Comparison of ENCODE assay signal across 1 cellular context in the genomic region with DNA sequence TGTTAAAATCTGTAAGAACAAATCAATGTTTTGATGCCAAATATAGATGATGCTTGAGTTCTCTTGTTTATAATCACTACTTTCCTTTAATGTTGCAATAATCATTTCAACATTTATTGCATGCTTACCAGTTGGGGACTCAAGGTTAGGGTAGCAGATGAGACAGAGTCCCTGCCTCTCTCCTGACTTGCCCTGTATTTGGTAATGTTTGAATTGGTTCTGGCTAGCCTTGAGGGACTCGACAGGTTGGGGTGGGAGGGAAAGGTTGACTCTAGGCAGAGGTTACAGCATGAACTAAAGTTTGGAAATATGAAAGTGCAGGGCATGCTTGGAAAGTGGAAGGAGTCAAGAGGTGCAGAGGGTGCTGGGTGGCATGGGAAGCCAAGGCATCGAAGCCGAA.
TF ChIP-seq lines count a peak whose summit lies in the region.

No MANE protein-coding gene starts in this region.

TF ChIP-seq in HepG2, 621 proteins besides CTCF, POLR2A, EP300 and RAD21 (continued from another document and continues in another):
- TF ChIP-seq RORA (CRISPR knock-in tag; IDR thresholded peaks at IDR 0.05) (no peak), ZNF12 (CRISPR knock-in tag; IDR thresholded peaks at IDR 0.05) (no peak), CEBPG (CRISPR knock-in tag; IDR thresholded peaks at IDR 0.05) (peak; percentile 47; the same call in 1 of the 2 replicates), NR2F6 (IDR thresholded peaks at IDR 0.05) (no peak), NR2F6 (CRISPR knock-in tag; IDR thresholded peaks at IDR 0.05) (no peak), RXRA (CRISPR knock-in tag; IDR thresholded peaks at IDR 0.05) (no peak), ZMYM2 (CRISPR knock-in tag; IDR thresholded peaks at IDR 0.05) (no peak), PCBP2 (optimal IDR thresholded peaks at IDR 0.05; ENCODE audit: low read depth, low read length, poor library complexity, severe bottlenecking) (no peak), ZBTB42 (CRISPR knock-in tag; IDR thresholded peaks at IDR 0.05) (no peak), ELF4 (CRISPR knock-in tag; IDR thresholded peaks at IDR 0.05; ENCODE audit: borderline replicate concordance) (no peak), TGIF2 (CRISPR knock-in tag; IDR thresholded peaks at IDR 0.05) (no peak), SALL1 (CRISPR knock-in tag; IDR thresholded peaks at IDR 0.05) (peak; percentile 38), ESRRA (CRISPR knock-in tag; IDR thresholded peaks at IDR 0.05; ENCODE audit: low read depth) (no peak), ZNF484 (CRISPR knock-in tag; IDR thresholded peaks at IDR 0.05; ENCODE audit: borderline replicate concordance, low read depth) (no peak), ZNF747 (CRISPR knock-in tag; IDR thresholded peaks at IDR 0.05; ENCODE audit: borderline replicate concordance) (no peak), HNF4A (CRISPR knock-in tag; IDR thresholded peaks at IDR 0.05) (peak; percentile 54), ZNF136 (CRISPR knock-in tag; IDR thresholded peaks at IDR 0.05; ENCODE audit: low read depth) (no peak), RARA (CRISPR knock-in tag; IDR thresholded peaks at IDR 0.05) (0 out of 2 replicates have a peak, but pooled peaks have one; percentile 7), CEBPB (IDR thresholded peaks at IDR 0.05; ENCODE audit: borderline replicate concordance, low read depth, low read length) (peak; percentile 86), ZNF317 (CRISPR knock-in tag; IDR thresholded peaks at IDR 0.05) (no peak), ZNF782 (CRISPR knock-in tag; IDR thresholded peaks at IDR 0.05; ENCODE audit: borderline replicate concordance) (no peak), AKAP8 (CRISPR knock-in tag; IDR thresholded peaks at IDR 0.05) (no peak), FOXM1 (CRISPR knock-in tag; IDR thresholded peaks at IDR 0.05) (no peak), ISL2 (CRISPR knock-in tag; IDR thresholded peaks at IDR 0.05) (no peak), KLF16 (CRISPR knock-in tag; IDR thresholded peaks at IDR 0.05) (0 out of 4 replicates have a peak, but pooled peaks of 1 of the 2 experiments have one; percentile 32), TARDBP (CRISPR knock-in tag; IDR thresholded peaks at IDR 0.05) (no peak), SCMH1 (CRISPR knock-in tag; IDR thresholded peaks at IDR 0.05; ENCODE audit: borderline replicate concordance) (no peak), ARNT (IDR thresholded peaks at IDR 0.05) (no peak), THAP11 (CRISPR knock-in tag; IDR thresholded peaks at IDR 0.05) (0 out of 2 replicates have a peak, but pooled peaks have one; percentile 12), FOSL2 (CRISPR knock-in tag; IDR thresholded peaks at IDR 0.05) (0 out of 2 replicates have a peak, but pooled peaks have one; percentile 10), SNAI1 (CRISPR knock-in tag; IDR thresholded peaks at IDR 0.05; ENCODE audit: borderline replicate concordance) (no peak), RFXAP (CRISPR knock-in tag; IDR thresholded peaks at IDR 0.05; ENCODE audit: borderline replicate concordance) (no peak), SIX1 (CRISPR knock-in tag; IDR thresholded peaks at IDR 0.05; ENCODE audit: borderline replicate concordance) (no peak), FOXC1 (CRISPR knock-in tag; IDR thresholded peaks at IDR 0.05; ENCODE audit: borderline replicate concordance) (no peak), KAT8 (CRISPR knock-in tag; IDR thresholded peaks at IDR 0.05) (no peak), HOXA3 (CRISPR knock-in tag; IDR thresholded peaks at IDR 0.05) (no peak), ZFP62 (CRISPR knock-in tag; IDR thresholded peaks at IDR 0.05) (no peak), U2AF2 (IDR thresholded peaks at IDR 0.05; ENCODE audit: low read depth, low read length) (no peak), ARNTL (CRISPR knock-in tag; IDR thresholded peaks at IDR 0.05) (no peak)
- TF ChIP-seq, protein P1, sequence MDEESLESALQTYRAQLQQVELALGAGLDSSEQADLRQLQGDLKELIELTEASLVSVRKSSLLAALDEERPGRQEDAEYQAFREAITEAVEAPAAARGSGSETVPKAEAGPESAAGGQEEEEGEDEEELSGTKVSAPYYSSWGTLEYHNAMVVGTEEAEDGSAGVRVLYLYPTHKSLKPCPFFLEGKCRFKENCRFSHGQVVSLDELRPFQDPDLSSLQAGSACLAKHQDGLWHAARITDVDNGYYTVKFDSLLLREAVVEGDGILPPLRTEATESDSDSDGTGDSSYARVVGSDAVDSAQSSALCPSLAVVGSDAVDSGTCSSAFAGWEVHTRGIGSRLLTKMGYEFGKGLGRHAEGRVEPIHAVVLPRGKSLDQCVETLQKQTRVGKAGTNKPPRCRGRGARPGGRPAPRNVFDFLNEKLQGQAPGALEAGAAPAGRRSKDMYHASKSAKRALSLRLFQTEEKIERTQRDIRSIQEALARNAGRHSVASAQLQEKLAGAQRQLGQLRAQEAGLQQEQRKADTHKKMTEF (CRISPR knock-in tag; IDR thresholded peaks at IDR 0.05) = no peak
- TF ChIP-seq, protein P2, sequence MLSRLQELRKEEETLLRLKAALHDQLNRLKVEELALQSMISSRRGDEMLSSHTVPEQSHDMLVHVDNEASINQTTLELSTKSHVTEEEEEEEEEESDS (CRISPR knock-in tag; IDR thresholded peaks at IDR 0.05; ENCODE audit: borderline replicate concordance) = no peak
- TF ChIP-seq, protein P3, sequence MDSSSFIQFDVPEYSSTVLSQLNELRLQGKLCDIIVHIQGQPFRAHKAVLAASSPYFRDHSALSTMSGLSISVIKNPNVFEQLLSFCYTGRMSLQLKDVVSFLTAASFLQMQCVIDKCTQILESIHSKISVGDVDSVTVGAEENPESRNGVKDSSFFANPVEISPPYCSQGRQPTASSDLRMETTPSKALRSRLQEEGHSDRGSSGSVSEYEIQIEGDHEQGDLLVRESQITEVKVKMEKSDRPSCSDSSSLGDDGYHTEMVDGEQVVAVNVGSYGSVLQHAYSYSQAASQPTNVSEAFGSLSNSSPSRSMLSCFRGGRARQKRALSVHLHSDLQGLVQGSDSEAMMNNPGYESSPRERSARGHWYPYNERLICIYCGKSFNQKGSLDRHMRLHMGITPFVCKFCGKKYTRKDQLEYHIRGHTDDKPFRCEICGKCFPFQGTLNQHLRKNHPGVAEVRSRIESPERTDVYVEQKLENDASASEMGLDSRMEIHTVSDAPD (CRISPR knock-in tag; IDR thresholded peaks at IDR 0.05) = peak; percentile 51; the same call in 1 of the 2 replicates
- TF ChIP-seq, protein P4, sequence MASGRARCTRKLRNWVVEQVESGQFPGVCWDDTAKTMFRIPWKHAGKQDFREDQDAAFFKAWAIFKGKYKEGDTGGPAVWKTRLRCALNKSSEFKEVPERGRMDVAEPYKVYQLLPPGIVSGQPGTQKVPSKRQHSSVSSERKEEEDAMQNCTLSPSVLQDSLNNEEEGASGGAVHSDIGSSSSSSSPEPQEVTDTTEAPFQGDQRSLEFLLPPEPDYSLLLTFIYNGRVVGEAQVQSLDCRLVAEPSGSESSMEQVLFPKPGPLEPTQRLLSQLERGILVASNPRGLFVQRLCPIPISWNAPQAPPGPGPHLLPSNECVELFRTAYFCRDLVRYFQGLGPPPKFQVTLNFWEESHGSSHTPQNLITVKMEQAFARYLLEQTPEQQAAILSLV (CRISPR knock-in tag; IDR thresholded peaks at IDR 0.05; ENCODE audit: borderline replicate concordance) = no peak
- TF ChIP-seq, protein P5, sequence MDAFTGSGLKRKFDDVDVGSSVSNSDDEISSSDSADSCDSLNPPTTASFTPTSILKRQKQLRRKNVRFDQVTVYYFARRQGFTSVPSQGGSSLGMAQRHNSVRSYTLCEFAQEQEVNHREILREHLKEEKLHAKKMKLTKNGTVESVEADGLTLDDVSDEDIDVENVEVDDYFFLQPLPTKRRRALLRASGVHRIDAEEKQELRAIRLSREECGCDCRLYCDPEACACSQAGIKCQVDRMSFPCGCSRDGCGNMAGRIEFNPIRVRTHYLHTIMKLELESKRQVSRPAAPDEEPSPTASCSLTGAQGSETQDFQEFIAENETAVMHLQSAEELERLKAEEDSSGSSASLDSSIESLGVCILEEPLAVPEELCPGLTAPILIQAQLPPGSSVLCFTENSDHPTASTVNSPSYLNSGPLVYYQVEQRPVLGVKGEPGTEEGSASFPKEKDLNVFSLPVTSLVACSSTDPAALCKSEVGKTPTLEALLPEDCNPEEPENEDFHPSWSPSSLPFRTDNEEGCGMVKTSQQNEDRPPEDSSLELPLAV (CRISPR knock-in tag; conservative IDR thresholded peaks at IDR 0.05; ENCODE audit: low read depth) = no peak
- TF ChIP-seq, protein P6, sequence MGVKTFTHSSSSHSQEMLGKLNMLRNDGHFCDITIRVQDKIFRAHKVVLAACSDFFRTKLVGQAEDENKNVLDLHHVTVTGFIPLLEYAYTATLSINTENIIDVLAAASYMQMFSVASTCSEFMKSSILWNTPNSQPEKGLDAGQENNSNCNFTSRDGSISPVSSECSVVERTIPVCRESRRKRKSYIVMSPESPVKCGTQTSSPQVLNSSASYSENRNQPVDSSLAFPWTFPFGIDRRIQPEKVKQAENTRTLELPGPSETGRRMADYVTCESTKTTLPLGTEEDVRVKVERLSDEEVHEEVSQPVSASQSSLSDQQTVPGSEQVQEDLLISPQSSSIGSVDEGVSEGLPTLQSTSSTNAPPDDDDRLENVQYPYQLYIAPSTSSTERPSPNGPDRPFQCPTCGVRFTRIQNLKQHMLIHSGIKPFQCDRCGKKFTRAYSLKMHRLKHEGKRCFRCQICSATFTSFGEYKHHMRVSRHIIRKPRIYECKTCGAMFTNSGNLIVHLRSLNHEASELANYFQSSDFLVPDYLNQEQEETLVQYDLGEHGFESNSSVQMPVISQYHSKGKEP (CRISPR knock-in tag; IDR thresholded peaks at IDR 0.05) = no peak
- TF ChIP-seq, protein P7, sequence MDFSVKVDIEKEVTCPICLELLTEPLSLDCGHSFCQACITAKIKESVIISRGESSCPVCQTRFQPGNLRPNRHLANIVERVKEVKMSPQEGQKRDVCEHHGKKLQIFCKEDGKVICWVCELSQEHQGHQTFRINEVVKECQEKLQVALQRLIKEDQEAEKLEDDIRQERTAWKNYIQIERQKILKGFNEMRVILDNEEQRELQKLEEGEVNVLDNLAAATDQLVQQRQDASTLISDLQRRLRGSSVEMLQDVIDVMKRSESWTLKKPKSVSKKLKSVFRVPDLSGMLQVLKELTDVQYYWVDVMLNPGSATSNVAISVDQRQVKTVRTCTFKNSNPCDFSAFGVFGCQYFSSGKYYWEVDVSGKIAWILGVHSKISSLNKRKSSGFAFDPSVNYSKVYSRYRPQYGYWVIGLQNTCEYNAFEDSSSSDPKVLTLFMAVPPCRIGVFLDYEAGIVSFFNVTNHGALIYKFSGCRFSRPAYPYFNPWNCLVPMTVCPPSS (IDR thresholded peaks at IDR 0.05) = no peak
- TF ChIP-seq, protein P8, sequence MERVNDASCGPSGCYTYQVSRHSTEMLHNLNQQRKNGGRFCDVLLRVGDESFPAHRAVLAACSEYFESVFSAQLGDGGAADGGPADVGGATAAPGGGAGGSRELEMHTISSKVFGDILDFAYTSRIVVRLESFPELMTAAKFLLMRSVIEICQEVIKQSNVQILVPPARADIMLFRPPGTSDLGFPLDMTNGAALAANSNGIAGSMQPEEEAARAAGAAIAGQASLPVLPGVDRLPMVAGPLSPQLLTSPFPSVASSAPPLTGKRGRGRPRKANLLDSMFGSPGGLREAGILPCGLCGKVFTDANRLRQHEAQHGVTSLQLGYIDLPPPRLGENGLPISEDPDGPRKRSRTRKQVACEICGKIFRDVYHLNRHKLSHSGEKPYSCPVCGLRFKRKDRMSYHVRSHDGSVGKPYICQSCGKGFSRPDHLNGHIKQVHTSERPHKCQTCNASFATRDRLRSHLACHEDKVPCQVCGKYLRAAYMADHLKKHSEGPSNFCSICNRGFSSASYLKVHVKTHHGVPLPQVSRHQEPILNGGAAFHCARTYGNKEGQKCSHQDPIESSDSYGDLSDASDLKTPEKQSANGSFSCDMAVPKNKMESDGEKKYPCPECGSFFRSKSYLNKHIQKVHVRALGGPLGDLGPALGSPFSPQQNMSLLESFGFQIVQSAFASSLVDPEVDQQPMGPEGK (CRISPR knock-in tag; IDR thresholded peaks at IDR 0.05) = peak; percentile 17; the same call in 1 of the 2 replicates
- TF ChIP-seq, protein P9, sequence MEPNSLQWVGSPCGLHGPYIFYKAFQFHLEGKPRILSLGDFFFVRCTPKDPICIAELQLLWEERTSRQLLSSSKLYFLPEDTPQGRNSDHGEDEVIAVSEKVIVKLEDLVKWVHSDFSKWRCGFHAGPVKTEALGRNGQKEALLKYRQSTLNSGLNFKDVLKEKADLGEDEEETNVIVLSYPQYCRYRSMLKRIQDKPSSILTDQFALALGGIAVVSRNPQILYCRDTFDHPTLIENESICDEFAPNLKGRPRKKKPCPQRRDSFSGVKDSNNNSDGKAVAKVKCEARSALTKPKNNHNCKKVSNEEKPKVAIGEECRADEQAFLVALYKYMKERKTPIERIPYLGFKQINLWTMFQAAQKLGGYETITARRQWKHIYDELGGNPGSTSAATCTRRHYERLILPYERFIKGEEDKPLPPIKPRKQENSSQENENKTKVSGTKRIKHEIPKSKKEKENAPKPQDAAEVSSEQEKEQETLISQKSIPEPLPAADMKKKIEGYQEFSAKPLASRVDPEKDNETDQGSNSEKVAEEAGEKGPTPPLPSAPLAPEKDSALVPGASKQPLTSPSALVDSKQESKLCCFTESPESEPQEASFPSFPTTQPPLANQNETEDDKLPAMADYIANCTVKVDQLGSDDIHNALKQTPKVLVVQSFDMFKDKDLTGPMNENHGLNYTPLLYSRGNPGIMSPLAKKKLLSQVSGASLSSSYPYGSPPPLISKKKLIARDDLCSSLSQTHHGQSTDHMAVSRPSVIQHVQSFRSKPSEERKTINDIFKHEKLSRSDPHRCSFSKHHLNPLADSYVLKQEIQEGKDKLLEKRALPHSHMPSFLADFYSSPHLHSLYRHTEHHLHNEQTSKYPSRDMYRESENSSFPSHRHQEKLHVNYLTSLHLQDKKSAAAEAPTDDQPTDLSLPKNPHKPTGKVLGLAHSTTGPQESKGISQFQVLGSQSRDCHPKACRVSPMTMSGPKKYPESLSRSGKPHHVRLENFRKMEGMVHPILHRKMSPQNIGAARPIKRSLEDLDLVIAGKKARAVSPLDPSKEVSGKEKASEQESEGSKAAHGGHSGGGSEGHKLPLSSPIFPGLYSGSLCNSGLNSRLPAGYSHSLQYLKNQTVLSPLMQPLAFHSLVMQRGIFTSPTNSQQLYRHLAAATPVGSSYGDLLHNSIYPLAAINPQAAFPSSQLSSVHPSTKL (CRISPR knock-in tag; IDR thresholded peaks at IDR 0.05) = peak; percentile 27; the same call in 1 of the 2 replicates
- TF ChIP-seq, protein P10, sequence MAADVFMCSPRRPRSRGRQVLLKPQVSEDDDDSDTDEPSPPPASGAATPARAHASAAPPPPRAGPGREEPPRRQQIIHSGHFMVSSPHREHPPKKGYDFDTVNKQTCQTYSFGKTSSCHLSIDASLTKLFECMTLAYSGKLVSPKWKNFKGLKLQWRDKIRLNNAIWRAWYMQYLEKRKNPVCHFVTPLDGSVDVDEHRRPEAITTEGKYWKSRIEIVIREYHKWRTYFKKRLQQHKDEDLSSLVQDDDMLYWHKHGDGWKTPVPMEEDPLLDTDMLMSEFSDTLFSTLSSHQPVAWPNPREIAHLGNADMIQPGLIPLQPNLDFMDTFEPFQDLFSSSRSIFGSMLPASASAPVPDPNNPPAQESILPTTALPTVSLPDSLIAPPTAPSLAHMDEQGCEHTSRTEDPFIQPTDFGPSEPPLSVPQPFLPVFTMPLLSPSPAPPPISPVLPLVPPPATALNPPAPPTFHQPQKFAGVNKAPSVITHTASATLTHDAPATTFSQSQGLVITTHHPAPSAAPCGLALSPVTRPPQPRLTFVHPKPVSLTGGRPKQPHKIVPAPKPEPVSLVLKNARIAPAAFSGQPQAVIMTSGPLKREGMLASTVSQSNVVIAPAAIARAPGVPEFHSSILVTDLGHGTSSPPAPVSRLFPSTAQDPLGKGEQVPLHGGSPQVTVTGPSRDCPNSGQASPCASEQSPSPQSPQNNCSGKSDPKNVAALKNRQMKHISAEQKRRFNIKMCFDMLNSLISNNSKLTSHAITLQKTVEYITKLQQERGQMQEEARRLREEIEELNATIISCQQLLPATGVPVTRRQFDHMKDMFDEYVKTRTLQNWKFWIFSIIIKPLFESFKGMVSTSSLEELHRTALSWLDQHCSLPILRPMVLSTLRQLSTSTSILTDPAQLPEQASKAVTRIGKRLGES (CRISPR knock-in tag; IDR thresholded peaks at IDR 0.05; ENCODE audit: borderline replicate concordance) = no peak
